Comparison of ENCODE assay signal across 1 cellular context in genomic region chr19:55210120-55210493, GRCh38.
TF ChIP-seq lines count a peak whose summit lies in the region.

No MANE protein-coding gene starts in this region.

TF ChIP-seq in HepG2, 621 proteins besides CTCF, POLR2A, EP300 and RAD21 (continued from another document and continues in another):
- TF ChIP-seq HOMEZ (CRISPR knock-in tag; IDR thresholded peaks at IDR 0.05; ENCODE audit: low read depth) (no peak), ZFP37 (CRISPR knock-in tag; IDR thresholded peaks at IDR 0.05; ENCODE audit: borderline replicate concordance) (no peak), NR1H2 (CRISPR knock-in tag; IDR thresholded peaks at IDR 0.05; ENCODE audit: borderline replicate concordance, low read depth) (no peak), PRMT3 (CRISPR knock-in tag; IDR thresholded peaks at IDR 0.05; ENCODE audit: borderline replicate concordance, low read depth) (no peak), NKX3-1 (CRISPR knock-in tag; IDR thresholded peaks at IDR 0.05) (no peak), TCF7 (IDR thresholded peaks at IDR 0.05; ENCODE audit: low read depth) (peak; percentile 25; the same call in 1 of the 2 replicates), YEATS2 (CRISPR knock-in tag; IDR thresholded peaks at IDR 0.05; ENCODE audit: borderline replicate concordance) (peak; percentile 35; the same call in 1 of the 2 replicates), CREB3 (CRISPR knock-in tag; IDR thresholded peaks at IDR 0.05) (0 out of 2 replicates have a peak, but pooled peaks have one; percentile 7), ZNF501 (CRISPR knock-in tag; IDR thresholded peaks at IDR 0.05) (0 out of 2 replicates have a peak, but pooled peaks have one; percentile 8), MYPOP (CRISPR knock-in tag; IDR thresholded peaks at IDR 0.05) (no peak; the same call in 1 of the 2 replicates), PPARG (CRISPR knock-in tag; conservative IDR thresholded peaks at IDR 0.05) (no peak; the same call in 1 of the 2 replicates), TBX3 (IDR thresholded peaks at IDR 0.05; ENCODE audit: borderline replicate concordance) (peak; percentile 61; the same call in 1 of the 2 replicates), NR2C2 (CRISPR knock-in tag; IDR thresholded peaks at IDR 0.05; ENCODE audit: borderline replicate concordance) (no peak), ZNF678 (CRISPR knock-in tag; IDR thresholded peaks at IDR 0.05) (no peak), ZNF773 (CRISPR knock-in tag; IDR thresholded peaks at IDR 0.05; ENCODE audit: borderline replicate concordance) (no peak), HMGA1 (CRISPR knock-in tag; conservative IDR thresholded peaks at IDR 0.05) (no peak), MLX (CRISPR knock-in tag; IDR thresholded peaks at IDR 0.05) (peak; percentile 70; the same call in 1 of the 2 replicates), ZIK1 (CRISPR knock-in tag; IDR thresholded peaks at IDR 0.05; ENCODE audit: borderline replicate concordance, low read depth) (no peak), SATB2 (CRISPR knock-in tag; IDR thresholded peaks at IDR 0.05) (no peak), ZNF781 (CRISPR knock-in tag; IDR thresholded peaks at IDR 0.05; ENCODE audit: borderline replicate concordance, not compliant biosample characterization) (no peak), MAFF (IDR thresholded peaks at IDR 0.05; ENCODE audit: low read depth, low read length) (no peak), SMARCC2 (IDR thresholded peaks at IDR 0.05) (no peak), ZNF577 (CRISPR knock-in tag; IDR thresholded peaks at IDR 0.05; ENCODE audit: borderline replicate concordance, low read depth) (no peak), NFE2L1 (CRISPR knock-in tag; IDR thresholded peaks at IDR 0.05; ENCODE audit: borderline replicate concordance) (no peak), ATRX (CRISPR knock-in tag; IDR thresholded peaks at IDR 0.05; ENCODE audit: borderline replicate concordance) (no peak), ZNF737 (CRISPR knock-in tag; IDR thresholded peaks at IDR 0.05; ENCODE audit: borderline replicate concordance) (no peak), ZNF552 (CRISPR knock-in tag; IDR thresholded peaks at IDR 0.05; ENCODE audit: borderline replicate concordance) (no peak), CSRNP2 (CRISPR knock-in tag; conservative IDR thresholded peaks at IDR 0.05; ENCODE audit: low read depth) (no peak), ZNF33A (CRISPR knock-in tag; IDR thresholded peaks at IDR 0.05; ENCODE audit: borderline replicate concordance) (no peak)
- TF ChIP-seq, protein P1, sequence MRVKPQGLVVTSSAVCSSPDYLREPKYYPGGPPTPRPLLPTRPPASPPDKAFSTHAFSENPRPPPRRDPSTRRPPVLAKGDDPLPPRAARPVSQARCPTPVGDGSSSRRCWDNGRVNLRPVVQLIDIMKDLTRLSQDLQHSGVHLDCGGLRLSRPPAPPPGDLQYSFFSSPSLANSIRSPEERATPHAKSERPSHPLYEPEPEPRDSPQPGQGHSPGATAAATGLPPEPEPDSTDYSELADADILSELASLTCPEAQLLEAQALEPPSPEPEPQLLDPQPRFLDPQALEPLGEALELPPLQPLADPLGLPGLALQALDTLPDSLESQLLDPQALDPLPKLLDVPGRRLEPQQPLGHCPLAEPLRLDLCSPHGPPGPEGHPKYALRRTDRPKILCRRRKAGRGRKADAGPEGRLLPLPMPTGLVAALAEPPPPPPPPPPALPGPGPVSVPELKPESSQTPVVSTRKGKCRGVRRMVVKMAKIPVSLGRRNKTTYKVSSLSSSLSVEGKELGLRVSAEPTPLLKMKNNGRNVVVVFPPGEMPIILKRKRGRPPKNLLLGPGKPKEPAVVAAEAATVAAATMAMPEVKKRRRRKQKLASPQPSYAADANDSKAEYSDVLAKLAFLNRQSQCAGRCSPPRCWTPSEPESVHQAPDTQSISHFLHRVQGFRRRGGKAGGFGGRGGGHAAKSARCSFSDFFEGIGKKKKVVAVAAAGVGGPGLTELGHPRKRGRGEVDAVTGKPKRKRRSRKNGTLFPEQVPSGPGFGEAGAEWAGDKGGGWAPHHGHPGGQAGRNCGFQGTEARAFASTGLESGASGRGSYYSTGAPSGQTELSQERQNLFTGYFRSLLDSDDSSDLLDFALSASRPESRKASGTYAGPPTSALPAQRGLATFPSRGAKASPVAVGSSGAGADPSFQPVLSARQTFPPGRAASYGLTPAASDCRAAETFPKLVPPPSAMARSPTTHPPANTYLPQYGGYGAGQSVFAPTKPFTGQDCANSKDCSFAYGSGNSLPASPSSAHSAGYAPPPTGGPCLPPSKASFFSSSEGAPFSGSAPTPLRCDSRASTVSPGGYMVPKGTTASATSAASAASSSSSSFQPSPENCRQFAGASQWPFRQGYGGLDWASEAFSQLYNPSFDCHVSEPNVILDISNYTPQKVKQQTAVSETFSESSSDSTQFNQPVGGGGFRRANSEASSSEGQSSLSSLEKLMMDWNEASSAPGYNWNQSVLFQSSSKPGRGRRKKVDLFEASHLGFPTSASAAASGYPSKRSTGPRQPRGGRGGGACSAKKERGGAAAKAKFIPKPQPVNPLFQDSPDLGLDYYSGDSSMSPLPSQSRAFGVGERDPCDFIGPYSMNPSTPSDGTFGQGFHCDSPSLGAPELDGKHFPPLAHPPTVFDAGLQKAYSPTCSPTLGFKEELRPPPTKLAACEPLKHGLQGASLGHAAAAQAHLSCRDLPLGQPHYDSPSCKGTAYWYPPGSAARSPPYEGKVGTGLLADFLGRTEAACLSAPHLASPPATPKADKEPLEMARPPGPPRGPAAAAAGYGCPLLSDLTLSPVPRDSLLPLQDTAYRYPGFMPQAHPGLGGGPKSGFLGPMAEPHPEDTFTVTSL (CRISPR knock-in tag; IDR thresholded peaks at IDR 0.05; ENCODE audit: borderline replicate concordance) = no peak
- TF ChIP-seq, protein P2, sequence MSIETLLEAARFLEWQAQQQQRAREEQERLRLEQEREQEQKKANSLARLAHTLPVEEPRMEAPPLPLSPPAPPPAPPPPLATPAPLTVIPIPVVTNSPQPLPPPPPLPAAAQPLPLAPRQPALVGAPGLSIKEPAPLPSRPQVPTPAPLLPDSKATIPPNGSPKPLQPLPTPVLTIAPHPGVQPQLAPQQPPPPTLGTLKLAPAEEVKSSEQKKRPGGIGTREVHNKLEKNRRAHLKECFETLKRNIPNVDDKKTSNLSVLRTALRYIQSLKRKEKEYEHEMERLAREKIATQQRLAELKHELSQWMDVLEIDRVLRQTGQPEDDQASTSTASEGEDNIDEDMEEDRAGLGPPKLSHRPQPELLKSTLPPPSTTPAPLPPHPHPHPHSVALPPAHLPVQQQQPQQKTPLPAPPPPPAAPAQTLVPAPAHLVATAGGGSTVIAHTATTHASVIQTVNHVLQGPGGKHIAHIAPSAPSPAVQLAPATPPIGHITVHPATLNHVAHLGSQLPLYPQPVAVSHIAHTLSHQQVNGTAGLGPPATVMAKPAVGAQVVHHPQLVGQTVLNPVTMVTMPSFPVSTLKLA (IDR thresholded peaks at IDR 0.05) = peak; percentile 77
- TF ChIP-seq, protein P3, sequence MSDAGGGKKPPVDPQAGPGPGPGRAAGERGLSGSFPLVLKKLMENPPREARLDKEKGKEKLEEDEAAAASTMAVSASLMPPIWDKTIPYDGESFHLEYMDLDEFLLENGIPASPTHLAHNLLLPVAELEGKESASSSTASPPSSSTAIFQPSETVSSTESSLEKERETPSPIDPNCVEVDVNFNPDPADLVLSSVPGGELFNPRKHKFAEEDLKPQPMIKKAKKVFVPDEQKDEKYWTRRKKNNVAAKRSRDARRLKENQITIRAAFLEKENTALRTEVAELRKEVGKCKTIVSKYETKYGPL (CRISPR knock-in tag; IDR thresholded peaks at IDR 0.05) = no peak
- TF ChIP-seq, protein P4, sequence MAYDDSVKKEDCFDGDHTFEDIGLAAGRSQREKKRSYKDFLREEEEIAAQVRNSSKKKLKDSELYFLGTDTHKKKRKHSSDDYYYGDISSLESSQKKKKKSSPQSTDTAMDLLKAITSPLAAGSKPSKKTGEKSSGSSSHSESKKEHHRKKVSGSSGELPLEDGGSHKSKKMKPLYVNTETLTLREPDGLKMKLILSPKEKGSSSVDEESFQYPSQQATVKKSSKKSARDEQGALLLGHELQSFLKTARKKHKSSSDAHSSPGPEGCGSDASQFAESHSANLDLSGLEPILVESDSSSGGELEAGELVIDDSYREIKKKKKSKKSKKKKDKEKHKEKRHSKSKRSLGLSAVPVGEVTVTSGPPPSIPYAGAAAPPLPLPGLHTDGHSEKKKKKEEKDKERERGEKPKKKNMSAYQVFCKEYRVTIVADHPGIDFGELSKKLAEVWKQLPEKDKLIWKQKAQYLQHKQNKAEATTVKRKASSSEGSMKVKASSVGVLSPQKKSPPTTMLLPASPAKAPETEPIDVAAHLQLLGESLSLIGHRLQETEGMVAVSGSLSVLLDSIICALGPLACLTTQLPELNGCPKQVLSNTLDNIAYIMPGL (CRISPR knock-in tag; IDR thresholded peaks at IDR 0.05; ENCODE audit: borderline replicate concordance in 1 of 2, low read depth in 1 of 2) = no peak
- TF ChIP-seq, protein P5, sequence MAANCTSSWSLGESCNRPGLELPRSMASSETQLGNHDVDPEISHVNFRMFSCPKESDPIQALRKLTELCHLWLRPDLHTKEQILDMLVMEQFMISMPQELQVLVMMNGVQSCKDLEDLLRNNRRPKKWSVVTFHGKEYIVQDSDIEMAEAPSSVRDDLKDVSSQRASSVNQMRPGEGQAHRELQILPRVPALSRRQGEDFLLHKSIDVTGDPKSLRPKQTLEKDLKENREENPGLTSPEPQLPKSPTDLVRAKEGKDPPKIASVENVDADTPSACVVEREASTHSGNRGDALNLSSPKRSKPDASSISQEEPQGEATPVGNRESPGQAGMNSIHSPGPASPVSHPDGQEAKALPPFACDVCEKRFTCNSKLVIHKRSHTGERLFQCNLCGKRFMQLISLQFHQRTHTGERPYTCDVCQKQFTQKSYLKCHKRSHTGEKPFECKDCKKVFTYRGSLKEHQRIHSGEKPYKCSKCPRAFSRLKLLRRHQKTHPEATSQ (CRISPR knock-in tag; IDR thresholded peaks at IDR 0.05; ENCODE audit: borderline replicate concordance) = no peak
- TF ChIP-seq, protein P6, sequence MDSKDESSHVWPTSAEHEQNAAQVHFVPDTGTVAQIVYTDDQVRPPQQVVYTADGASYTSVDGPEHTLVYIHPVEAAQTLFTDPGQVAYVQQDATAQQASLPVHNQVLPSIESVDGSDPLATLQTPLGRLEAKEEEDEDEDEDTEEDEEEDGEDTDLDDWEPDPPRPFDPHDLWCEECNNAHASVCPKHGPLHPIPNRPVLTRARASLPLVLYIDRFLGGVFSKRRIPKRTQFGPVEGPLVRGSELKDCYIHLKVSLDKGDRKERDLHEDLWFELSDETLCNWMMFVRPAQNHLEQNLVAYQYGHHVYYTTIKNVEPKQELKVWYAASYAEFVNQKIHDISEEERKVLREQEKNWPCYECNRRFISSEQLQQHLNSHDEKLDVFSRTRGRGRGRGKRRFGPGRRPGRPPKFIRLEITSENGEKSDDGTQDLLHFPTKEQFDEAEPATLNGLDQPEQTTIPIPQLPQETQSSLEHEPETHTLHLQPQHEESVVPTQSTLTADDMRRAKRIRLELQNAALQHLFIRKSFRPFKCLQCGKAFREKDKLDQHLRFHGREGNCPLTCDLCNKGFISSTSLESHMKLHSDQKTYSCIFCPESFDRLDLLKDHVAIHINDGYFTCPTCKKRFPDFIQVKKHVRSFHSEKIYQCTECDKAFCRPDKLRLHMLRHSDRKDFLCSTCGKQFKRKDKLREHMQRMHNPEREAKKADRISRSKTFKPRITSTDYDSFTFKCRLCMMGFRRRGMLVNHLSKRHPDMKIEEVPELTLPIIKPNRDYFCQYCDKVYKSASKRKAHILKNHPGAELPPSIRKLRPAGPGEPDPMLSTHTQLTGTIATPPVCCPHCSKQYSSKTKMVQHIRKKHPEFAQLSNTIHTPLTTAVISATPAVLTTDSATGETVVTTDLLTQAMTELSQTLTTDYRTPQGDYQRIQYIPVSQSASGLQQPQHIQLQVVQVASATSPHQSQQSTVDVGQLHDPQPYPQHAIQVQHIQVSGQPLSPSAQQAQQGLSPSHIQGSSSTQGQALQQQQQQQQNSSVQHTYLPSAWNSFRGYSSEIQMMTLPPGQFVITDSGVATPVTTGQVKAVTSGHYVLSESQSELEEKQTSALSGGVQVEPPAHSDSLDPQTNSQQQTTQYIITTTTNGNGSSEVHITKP (CRISPR knock-in tag; IDR thresholded peaks at IDR 0.05; ENCODE audit: low read depth) = no peak
